8 cellular contexts compared by ENCODE assay signal in genomic region chr4:169271692-169272007, GRCh38. TPM values are rescaled to one million over a fixed set of nuclear protein-coding genes. Genes with fewer than 3 reads are reported as not detected.
DNase-seq lines count a peak whose midpoint lies in the region; ATAC-seq and TF ChIP-seq lines count a peak whose summit lies in the region.

No MANE protein-coding gene starts in this region.

- H3K4me1 ChIP-seq in ascending aorta (peaks cover 0 to 27% of the 10 kb centered on the region in 2 donors), right lobe of liver (peaks cover 0 to 15% (median 4%) of the 10 kb centered on the region in 4 donors), transverse colon (peaks cover 3 to 45% (median 21%) of the 10 kb centered on the region in 4 donors)

- H3K9me3 Mint-ChIP-seq in activated naive CD4-positive, alpha-beta T cell treated with anti-CD3 and anti-CD28 coated beads for 36 hours: no peaks in the 10 kb centered on the region

- H3K27me3 ChIP-seq in ascending aorta (no peaks in the 10 kb centered on the region), right lobe of liver (no peaks in the 10 kb centered on the region), transverse colon (no peaks in the 10 kb centered on the region)

- no peaks in the 10 kb centered on the region for H3K9me3 ChIP-seq in ascending aorta
- no peaks in the 10 kb centered on the region for H3K9me3 ChIP-seq in right lobe of liver
- H3K9me3 ChIP-seq in transverse colon: no peaks in the 10 kb centered on the region

- no peaks in the 10 kb centered on the region for H3K36me3 Mint-ChIP-seq in activated naive CD4-positive, alpha-beta T cell treated with anti-CD3 and anti-CD28 coated beads for 36 hours (ENCODE audit: low read depth)

- CTCF ChIA-PET in activated naive CD4-positive, alpha-beta T cell treated with anti-CD3 and anti-CD28 coated beads for 36 hours (lab: Charles Lee): no interaction called here

- no peak for TF ChIP-seq POLR2A in right lobe of liver (IDR thresholded peaks at IDR 0.05)
- no peak for TF ChIP-seq POLR2A in transverse colon (IDR thresholded peaks at IDR 0.05)

- intact Hi-C loops in activated naive CD4-positive, alpha-beta T cell treated with anti-CD3 and anti-CD28 coated beads for 36 hours (cut with micrococcal nuclease): loop anchor here (2.0 to 10.0 kb wide), 4 partner anchors 145 to 349 kb away; partner anchors contain the start of gene CBR4
- intact Hi-C loops in ascending aorta (cut with DNase I): loop anchor here (1.0 to 10.0 kb wide), 6 partner anchors 43 to 787 kb away; partner anchors contain the start of genes CBR4 and DDX60L
- intact Hi-C loops in right lobe of liver (cut with DNase I): no loop called here
- intact Hi-C loops in transverse colon (cut with DNase I; ENCODE audit: low total_unique reads): loop anchor here (10.0 kb wide), 1 partner anchor 223 kb away; no protein-coding TSS in a partner anchor

- H3K36me3 ChIP-seq in ascending aorta: no peaks in the 10 kb centered on the region
- H3K36me3 ChIP-seq in right lobe of liver: no peaks in the 10 kb centered on the region
- H3K36me3 ChIP-seq in transverse colon: no peaks in the 10 kb centered on the region

- no peak for DNase-seq in activated naive CD4-positive, alpha-beta T cell treated with anti-CD3 and anti-CD28 coated beads for 36 hours
- no peak for DNase-seq in activated naive CD4-positive, alpha-beta T cell (lab: John Stamatoyannopoulos, UW)
- DNase-seq in ascending aorta (ENCODE audit: low spot score in 2 of 2) (no peak), right lobe of liver (peak; percentile 22 to 57 (median 45)), transverse colon (peak; percentile 22), NAMALWA (ENCODE audit: low spot score) (no peak), DMS79 treated with DMSO at 0.1 percent for 48 hours (lab: John Stamatoyannopoulos, UW) (no peak)

- TF ChIP-seq CTCF in ascending aorta (IDR thresholded peaks at IDR 0.05) (no peak), right lobe of liver (IDR thresholded peaks at IDR 0.05) (no peak), transverse colon (IDR thresholded peaks at IDR 0.05) (no peak)

- 0% methylated on average over 10 of the region's 11 CpGs for WGBS in right lobe of liver (ENCODE audit: insufficient coverage, low coverage, low lambda C conversion rate, missing lambda C conversion rate)
- WGBS in transverse colon (ENCODE audit: low coverage in 1 of 2), 2 donors: 18% methylated on average over 11 of the region's 11 CpGs; no CpG with 5 or more reads in 1 of the 2 donors

- H3K4me3 Mint-ChIP-seq in activated naive CD4-positive, alpha-beta T cell treated with anti-CD3 and anti-CD28 coated beads for 36 hours: peak overlapping the region; percentile 45

- H3K27ac ChIP-seq in ascending aorta (peak overlapping the region; percentile 95 to 98), right lobe of liver (peak overlapping the region; percentile 63 to 94 (median 92)), transverse colon (peak overlapping the region; percentile 90 to 97 (median 94))

- in situ Hi-C loops in transverse colon (cut with MboI; ENCODE audit: low pct_ligation_motif_present in 1 of 4, low pct_unique_long_range_greater_than_20kb in 1 of 4, low sequenced_read_pairs in 3 of 4): no loop called here

- H3K4me3 ChIP-seq in ascending aorta (peak overlapping the region; percentile 65 to 84), right lobe of liver (peak overlapping the region; percentile 80 to 97 (median 96)), transverse colon (peak overlapping the region; percentile 73 to 96 (median 80))

- peak; percentile 0 to 1 (median 0) for ATAC-seq in right lobe of liver
- no peak for ATAC-seq in HG03039 (IDR thresholded peaks at IDR 0.05; ENCODE audit: unreplicated experiment)

- peaks cover 47% of the 10 kb centered on the region for H3K27me3 Mint-ChIP-seq in activated naive CD4-positive, alpha-beta T cell treated with anti-CD3 and anti-CD28 coated beads for 36 hours (ENCODE audit: low read depth)

- no peak overlapping the region for H3K27ac Mint-ChIP-seq in activated naive CD4-positive, alpha-beta T cell treated with anti-CD3 and anti-CD28 coated beads for 36 hours

- no peak for TF ChIP-seq EP300 in transverse colon (IDR thresholded peaks at IDR 0.05; ENCODE audit: low read depth)

- H3K4me1 Mint-ChIP-seq in activated naive CD4-positive, alpha-beta T cell treated with anti-CD3 and anti-CD28 coated beads for 36 hours (ENCODE audit: low read depth): peaks cover 3% of the 10 kb centered on the region

RNA-seq across cellular contexts. Expression of gene SH3RF1, which starts 0.9 kb away (rescaled TPM):
- total RNA-seq in activated naive CD4-positive, alpha-beta T cell treated with anti-CD3 and anti-CD28 coated beads for 36 hours: under 1 TPM; 0.22 to 0.55 TPM
- total RNA-seq in ascending aorta: 27.6 TPM
- 10 to 100 TPM in 1 of 6 experiments, 1 to 10 TPM in 5; 5.5 to 11.0 (median 7.3) TPM for total RNA-seq in right lobe of liver
- 10 to 100 TPM; 49.0 to 63.4 (median 54.3) TPM for total RNA-seq in transverse colon

Comparison
In these comparisons a context has a peak if more than half of its experiments do, and no peak if none do; other contexts are left out.
1. DNase-seq: peak in right lobe of liver (3 of 3) and transverse colon (single experiment); none in activated naive CD4-positive, alpha-beta T cell treated with anti-CD3 and anti-CD28 coated beads for 36 hours (single experiment), activated naive CD4-positive, alpha-beta T cell (0 of 4), ascending aorta (0 of 2), NAMALWA (single experiment) and DMS79 treated with DMSO at 0.1 percent for 48 hours (single experiment).
2. RNA of gene SH3RF1, which starts 0.9 kb away (total RNA-seq): 49.0 to 63.4 TPM in transverse colon, 27.6 TPM in ascending aorta (single experiment) and 5.5 to 11.0 TPM in right lobe of liver; 0.22 to 0.55 TPM in activated naive CD4-positive, alpha-beta T cell treated with anti-CD3 and anti-CD28 coated beads for 36 hours; every median in the first group is over 4 times any median in the second.
3. intact Hi-C loops: an anchor here in activated naive CD4-positive, alpha-beta T cell treated with anti-CD3 and anti-CD28 coated beads for 36 hours (2.0 to 10.0 kb wide), ascending aorta (1.0 to 10.0 kb wide) and transverse colon (10.0 kb wide); none called in right lobe of liver.
4. Peak in every context shown above with its lines, with median percentiles within 50 percentile points of each other: H3K27ac ChIP-seq and H3K4me3 ChIP-seq.